ENCODE assay signal across 15 cellular contexts in genomic region chr12:46908236-46908935, GRCh38.
DNase-seq lines count a peak whose midpoint lies in the region; ATAC-seq and TF ChIP-seq lines count a peak whose summit lies in the region.
"Had no signal": no experiment of that assay in that cellular context is flagged by ENCODE, and none has a peak within 500 bp of the region (broad histone marks: within the 10 kb centered on the region; RNA-seq: fewer than 3 reads in every experiment).

No MANE protein-coding gene starts in this region.

- H3K27me3 ChIP-seq in body of pancreas (no peaks in the 10 kb centered on the region), ascending aorta (no peaks in the 10 kb centered on the region), vagina (no peaks in the 10 kb centered on the region)

- no peak for TF ChIP-seq CTCF in fibroblast of pulmonary artery (IDR thresholded peaks at IDR 0.05; ENCODE audit: low read length, missing control alignments)
- TF ChIP-seq CTCF in body of pancreas (IDR thresholded peaks at IDR 0.05): no peak
- TF ChIP-seq CTCF in ascending aorta (IDR thresholded peaks at IDR 0.05): no peak
- TF ChIP-seq CTCF in vagina (IDR thresholded peaks at IDR 0.05): no peak

- H3K4me3 Mint-ChIP-seq in activated naive CD4-positive, alpha-beta T cell treated with anti-CD3 and anti-CD28 coated beads, Interleukin-2, amount 10 ng/mL, durations not matched to agents 7 days and 5 days: no peak overlapping the region
- H3K4me3 Mint-ChIP-seq: central memory CD8-positive, alpha-beta T cell had no signal

- H3K36me3 Mint-ChIP-seq in activated naive CD4-positive, alpha-beta T cell treated with anti-CD3 and anti-CD28 coated beads, Interleukin-2, amount 10 ng/mL, durations not matched to agents 7 days and 5 days: no peaks in the 10 kb centered on the region

- CTCF ChIA-PET in activated naive CD4-positive, alpha-beta T cell treated with anti-CD3 and anti-CD28 coated beads, Interleukin-2, amount 10 ng/mL, durations not matched to agents 7 days and 5 days (lab: Charles Lee): interaction anchor here (0.5 kb wide), 1 partner anchor 758 kb away, joined by 3 read pairs; no protein-coding TSS in a partner anchor

- 83 to 94% methylated on average over 2 of the region's 2 CpGs for WGBS in body of pancreas, 2 donors

- H3K9me3 ChIP-seq in body of pancreas: no peaks in the 10 kb centered on the region
- peaks cover 0 to 5% of the 10 kb centered on the region in 2 donors for H3K9me3 ChIP-seq in ascending aorta
- no peaks in the 10 kb centered on the region for H3K9me3 ChIP-seq in vagina

- H3K4me1 ChIP-seq in body of pancreas (no peaks in the 10 kb centered on the region), ascending aorta (no peaks in the 10 kb centered on the region), vagina (peaks cover 4% of the 10 kb centered on the region)
- H3K4me1 ChIP-seq: A549 had no signal

- no peak for DNase-seq in activated naive CD4-positive, alpha-beta T cell treated with anti-CD3 and anti-CD28 coated beads, Interleukin-2, amount 10 ng/mL, durations not matched to agents 7 days and 5 days
- no peak for DNase-seq in activated naive CD4-positive, alpha-beta T cell treated with Interleukin-2 at 50 U/mL for 16 hours
- peak; percentile 14 for DNase-seq in SW480 (ENCODE audit: low spot score)
- peak; percentile 21 for DNase-seq in fibroblast of pulmonary artery (ENCODE audit: low read depth)
- DNase-seq in body of pancreas: no peak
- no peak for DNase-seq in ascending aorta (ENCODE audit: low spot score in 2 of 2)
- no peak for DNase-seq in vagina (ENCODE audit: extremely low spot score in 2 of 2)
- DNase-seq: activated CD8-positive, alpha-beta memory T cell treated with anti-CD3 and anti-CD28 coated beads for 24 hours; activated gamma-delta T cell; NCI-H1105; NCI-H446 treated with DMSO at 0.1 percent for 48 hours; stimulated activated CD4-positive, alpha-beta T cell treated with anti-CD3 and anti-CD28 coated beads, Interleukin-12 subunit alpha, Interleukin-12 subunit beta, amount 100 ng/mL, for 4 hours had no signal

- H3K36me3 ChIP-seq in body of pancreas (replicated peaks in 1 of 2; ENCODE audit: insufficient read depth in 1 of 2, low read depth in 2 of 2) (no peaks in the 10 kb centered on the region), ascending aorta (no peaks in the 10 kb centered on the region), vagina (no peaks in the 10 kb centered on the region)

- peaks cover 5% of the 10 kb centered on the region for H3K27me3 Mint-ChIP-seq in activated naive CD4-positive, alpha-beta T cell treated with anti-CD3 and anti-CD28 coated beads, Interleukin-2, amount 10 ng/mL, durations not matched to agents 7 days and 5 days

- no peak for ATAC-seq in body of pancreas
- ATAC-seq in HG02852 (IDR thresholded peaks at IDR 0.05; ENCODE audit: unreplicated experiment): no peak
- ATAC-seq: A549 had no signal

- TF ChIP-seq POLR2A in body of pancreas (IDR thresholded peaks at IDR 0.05) (no peak), vagina (IDR thresholded peaks at IDR 0.05) (no peak)

- no peak overlapping the region for H3K27ac ChIP-seq in body of pancreas
- no peak overlapping the region for H3K27ac ChIP-seq in ascending aorta
- H3K27ac ChIP-seq in vagina: no peak overlapping the region
- H3K27ac ChIP-seq: A549 had no signal

- no peak overlapping the region for H3K4me3 ChIP-seq in fibroblast of pulmonary artery (replicated peaks; ENCODE audit: low read depth, low read length)
- no peak overlapping the region for H3K4me3 ChIP-seq in body of pancreas
- H3K4me3 ChIP-seq in ascending aorta: no peak overlapping the region
- no peak overlapping the region for H3K4me3 ChIP-seq in vagina
- H3K4me3 ChIP-seq: A549 had no signal

- H3K27ac Mint-ChIP-seq in activated naive CD4-positive, alpha-beta T cell treated with anti-CD3 and anti-CD28 coated beads, Interleukin-2, amount 10 ng/mL, durations not matched to agents 7 days and 5 days: peak overlapping the region; percentile 39

- no peaks in the 10 kb centered on the region for H3K9me3 Mint-ChIP-seq in activated naive CD4-positive, alpha-beta T cell treated with anti-CD3 and anti-CD28 coated beads, Interleukin-2, amount 10 ng/mL, durations not matched to agents 7 days and 5 days

- intact Hi-C loops in body of pancreas (cut with DNase I) (no loop called here), ascending aorta (cut with DNase I) (no loop called here), vagina (cut with DNase I) (no loop called here)

- no peaks in the 10 kb centered on the region for H3K4me1 Mint-ChIP-seq in activated naive CD4-positive, alpha-beta T cell treated with anti-CD3 and anti-CD28 coated beads, Interleukin-2, amount 10 ng/mL, durations not matched to agents 7 days and 5 days
- H3K4me1 Mint-ChIP-seq: central memory CD8-positive, alpha-beta T cell had no signal

Comparison
In these comparisons a context has a peak if more than half of its experiments do, and no peak if none do; other contexts are left out.
1. DNase-seq: peak in SW480 (single experiment) and fibroblast of pulmonary artery (single experiment); none in activated naive CD4-positive, alpha-beta T cell treated with anti-CD3 and anti-CD28 coated beads, Interleukin-2, amount 10 ng/mL, durations not matched to agents 7 days and 5 days (single experiment), activated naive CD4-positive, alpha-beta T cell treated with Interleukin-2 at 50 U/mL for 16 hours (single experiment), body of pancreas (0 of 4), ascending aorta (0 of 2) and vagina (0 of 2).